In the genomic region with DNA sequence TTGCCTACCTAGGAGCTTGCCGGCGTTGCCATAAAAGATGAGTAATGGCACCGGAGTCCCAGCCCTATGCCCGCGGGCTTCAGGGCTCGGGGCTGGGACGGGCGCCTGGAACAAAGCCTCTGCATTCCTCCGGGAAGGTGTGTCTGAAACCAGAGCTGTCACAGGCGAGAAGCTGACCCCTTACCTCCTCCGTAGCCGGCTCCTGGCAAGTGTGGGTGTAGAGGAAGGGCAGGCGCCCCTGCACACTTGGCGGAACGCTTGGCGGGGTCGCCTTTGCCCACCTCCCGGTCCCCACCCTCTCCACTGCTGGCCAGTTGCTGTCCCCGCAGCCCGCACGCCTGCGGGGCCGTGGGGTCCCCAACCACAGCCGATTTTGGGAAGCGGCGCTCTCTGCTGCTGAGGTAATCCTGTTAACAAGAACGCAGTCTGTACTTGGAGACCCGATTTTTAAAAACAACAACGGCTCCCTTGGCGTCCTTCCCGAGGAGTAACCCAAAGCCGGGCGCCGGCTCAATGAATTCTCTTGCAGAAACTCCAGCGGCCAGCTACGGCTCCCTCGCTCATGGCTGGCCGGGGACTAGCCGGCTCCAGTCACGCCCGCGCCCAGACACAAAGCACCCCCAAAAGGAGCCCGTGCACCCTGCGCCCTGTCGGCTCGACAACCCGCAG, we compare ENCODE assay signal across 8 cellular contexts.
DNase-seq lines count a peak whose midpoint lies in the region; ATAC-seq and TF ChIP-seq lines count a peak whose summit lies in the region.

No MANE protein-coding gene starts in this region.

- no peaks in the 10 kb centered on the region for H3K9me3 ChIP-seq in sigmoid colon

- no peak for TF ChIP-seq CTCF in sigmoid colon (IDR thresholded peaks at IDR 0.05)

- no peaks in the 10 kb centered on the region for H3K36me3 ChIP-seq in sigmoid colon

- peaks cover 0 to 27% (median 21%) of the 10 kb centered on the region in 3 donors for H3K27me3 ChIP-seq in sigmoid colon

- TF ChIP-seq EP300 in sigmoid colon (IDR thresholded peaks at IDR 0.05), result no peak

- peak overlapping the region; percentile 21 to 49 (median 44) for H3K4me3 ChIP-seq in sigmoid colon

- intact Hi-C loops in sigmoid colon (cut with DNase I), result no loop called here

- ATAC-seq in HG03175 (IDR thresholded peaks at IDR 0.05; ENCODE audit: unreplicated experiment), result peak; percentile 25

- 1 to 3% methylated on average over 47 of the region's 47 CpGs for WGBS in sigmoid colon, 2 donors

- peaks cover 2 to 18% (median 17%) of the 10 kb centered on the region in 4 donors for H3K4me1 ChIP-seq in sigmoid colon

- DNase-seq in NCI-H1417 (lab: John Stamatoyannopoulos, UW) (peak in 2 of 3 experiments; percentile 7 to 49), NCI-H1417 treated with DMSO at 0.1 percent for 48 hours (lab: John Stamatoyannopoulos, UW) (no peak), amniotic epithelial cell (ENCODE audit: low read depth) (peak; percentile 18), hypothalamus (lab: John Stamatoyannopoulos, UW) (peak in 31 of 51 donors; percentile 7 to 60 (median 37)), sigmoid colon (peak; percentile 74), OCI-M2 (lab: John Stamatoyannopoulos, UW; ENCODE audit: unreplicated experiment) (no peak), putamen (ENCODE audit: low spot score) (no peak)

- peak overlapping the region in 3 of 4 donors; percentile 0 to 34 (median 13) for H3K27ac ChIP-seq in sigmoid colon

- peak in 1 of 2 donors; percentile 7 for TF ChIP-seq POLR2A in sigmoid colon (IDR thresholded peaks at IDR 0.05)

Comparison
In these comparisons a context has a peak if more than half of its experiments do, and no peak if none do; other contexts are left out.
1. DNase-seq: peak in NCI-H1417 (2 of 3), amniotic epithelial cell (single experiment), hypothalamus (31 of 51) and sigmoid colon (single experiment); none in NCI-H1417 treated with DMSO at 0.1 percent for 48 hours (single experiment), OCI-M2 (single experiment) and putamen (single experiment).